In the genomic region with DNA sequence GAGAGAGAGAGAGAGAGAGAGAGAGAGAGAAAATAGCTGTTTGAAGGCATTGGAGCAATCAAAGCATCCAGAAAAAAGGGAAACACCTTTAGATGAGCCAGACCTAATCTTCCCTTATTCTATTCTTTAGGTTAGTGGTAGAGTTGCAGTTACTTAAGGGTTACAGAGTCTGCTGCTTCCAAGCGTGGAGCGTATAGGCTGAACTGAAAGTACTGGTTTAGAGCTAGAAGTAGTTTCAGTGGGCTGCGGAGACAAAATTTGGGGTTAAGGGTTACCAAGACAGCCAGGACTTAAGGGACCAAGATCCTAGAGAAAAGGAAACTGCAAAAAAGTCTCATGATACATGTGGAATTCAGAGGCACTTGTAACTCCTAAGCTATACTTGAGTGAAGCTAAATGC, we compare ENCODE assay signal across 19 cellular contexts.
DNase-seq lines count a peak whose midpoint lies in the region; ATAC-seq, FAIRE-seq and TF ChIP-seq lines count a peak whose summit lies in the region.
"Had no signal": no experiment of that assay in that cellular context is flagged by ENCODE, and none has a peak within 500 bp of the region (broad histone marks: within the 10 kb centered on the region; RNA-seq: fewer than 3 reads in every experiment).

No MANE protein-coding gene starts in this region.

- H2BK15ac ChIP-seq in IMR-90 (ENCODE audit: low read depth, low read length) (no peak overlapping the region), mesendoderm (replicated peaks; ENCODE audit: low read depth) (no peak overlapping the region)

- H4K91ac ChIP-seq in IMR-90 (ENCODE audit: insufficient read depth, low read depth, low read length), result no peak overlapping the region

- H3K4me3 Mint-ChIP-seq in GM23338 (no peak overlapping the region), nephron progenitor cell (no peak overlapping the region)
- H3K4me3 Mint-ChIP-seq: CD4-positive, alpha-beta memory T cell; H9; HFFc6 had no signal

- H3K4me1 ChIP-seq in cardiac muscle cell (ENCODE audit: low read depth), result peaks cover 34% of the 10 kb centered on the region
- H3K4me1 ChIP-seq in GM23338 (ENCODE audit: insufficient read depth), result no peaks in the 10 kb centered on the region
- no peaks in the 10 kb centered on the region for H3K4me1 ChIP-seq in IMR-90 (ENCODE audit: control insufficient read depth, insufficient read depth, low read length)
- H3K4me1 ChIP-seq in mesendoderm (ENCODE audit: control insufficient read depth, low read depth, low read length), result no peaks in the 10 kb centered on the region

- DNase-seq in cardiac muscle cell (ENCODE audit: low read depth in 1 of 2, low spot score in 1 of 2) (peak in 1 of 2 donors; percentile 26), left cardiac atrium (no peak), GM23338 (ENCODE audit: low spot score) (no peak), IMR-90 (no peak), nephron progenitor cell (no peak), mesendoderm (no peak), D721Med (ENCODE audit: insufficient read length, low spot score) (no peak)
- DNase-seq: C1 segment of cervical spinal cord; Calu3; CD4-positive, alpha-beta memory T cell; COR-L47; DMS153; DND-41; H9; HFFc6 had no signal

- no peak overlapping the region for H2AK5ac ChIP-seq in IMR-90 (ENCODE audit: low read depth, low read length)
- no peak overlapping the region for H2AK5ac ChIP-seq in mesendoderm (ENCODE audit: low read length)

- H3K9me2 ChIP-seq in GM23338 (ENCODE audit: insufficient read depth), result no peaks in the 10 kb centered on the region

- H4K8ac ChIP-seq in IMR-90 (ENCODE audit: low read depth in 2 of 2, low read length in 2 of 2), result no peak overlapping the region
- no peak overlapping the region for H4K8ac ChIP-seq in mesendoderm (ENCODE audit: low read depth, low read length)

- H3K79me2 ChIP-seq in GM23338 (replicated peaks; ENCODE audit: insufficient read depth) (no peaks in the 10 kb centered on the region), mesendoderm (ENCODE audit: control insufficient read depth, insufficient read depth, low read length) (no peaks in the 10 kb centered on the region)

- no peak overlapping the region for H2BK5ac ChIP-seq in IMR-90 (ENCODE audit: low read depth, low read length, poor library complexity, severe bottlenecking)
- H2BK5ac ChIP-seq in mesendoderm (ENCODE audit: low read length), result no peak overlapping the region

- H4K20me1 ChIP-seq in GM23338 (replicated peaks; ENCODE audit: insufficient read depth), result no peaks in the 10 kb centered on the region
- no peaks in the 10 kb centered on the region for H4K20me1 ChIP-seq in IMR-90 (ENCODE audit: insufficient read depth, low read length)

- H3K27ac ChIP-seq in cardiac muscle cell, result peak overlapping the region; percentile 43
- no peak overlapping the region for H3K27ac ChIP-seq in GM23338 (ENCODE audit: low read depth)
- H3K27ac ChIP-seq in IMR-90 (ENCODE audit: insufficient read depth, low read length), result no peak overlapping the region
- H3K27ac ChIP-seq in mesendoderm (ENCODE audit: low read depth, low read length), result no peak overlapping the region

- BruUV-seq in IMR-90 (replicated peaks; lab: Mats Ljungman, UMichigan), result no TSS peak

- no peak for TF ChIP-seq POLR2A in IMR-90 (IDR thresholded peaks at IDR 0.05; ENCODE audit: low read depth, low read length)

- H3K9me3 Mint-ChIP-seq in GM23338 (no peaks in the 10 kb centered on the region), nephron progenitor cell (peaks cover 11% of the 10 kb centered on the region)
- H3K9me3 Mint-ChIP-seq: H9, HFFc6 had no signal

- in situ Hi-C loops in IMR-90 (cut with MboI; ENCODE audit: low sequenced_read_pairs), result no loop called here

- no peak for FAIRE-seq in D721Med (lab: Jason Lieb, UNC)
- FAIRE-seq: G401.6, GM12878 had no signal

- dilution Hi-C loops in IMR-90 (cut with HindIII; ENCODE audit: low sequenced_read_pairs, unreplicated experiment), result no loop called here

- H3K27me3 Mint-ChIP-seq in GM23338 (ENCODE audit: insufficient read depth, low read depth, poor library complexity) (no peaks in the 10 kb centered on the region), nephron progenitor cell (ENCODE audit: low read depth, poor library complexity) (no peaks in the 10 kb centered on the region)
- H3K27me3 Mint-ChIP-seq: CD4-positive, alpha-beta memory T cell had no signal

- H3K9me3 ChIP-seq in cardiac muscle cell (ENCODE audit: low read depth) (no peaks in the 10 kb centered on the region), IMR-90 (ENCODE audit: control insufficient read depth, insufficient read depth, low read length) (no peaks in the 10 kb centered on the region)

- H3K4me2 ChIP-seq in GM23338, result no peak overlapping the region
- peak overlapping the region; percentile 35; the same call in 1 of the 2 replicates for H3K4me2 ChIP-seq in IMR-90 (ENCODE audit: low read depth, low read length)
- H3K4me2 ChIP-seq in mesendoderm (ENCODE audit: low read length), result no peak overlapping the region

- H3K23ac ChIP-seq in IMR-90 (ENCODE audit: low read depth, low read length) (no peak overlapping the region), mesendoderm (ENCODE audit: low read length) (no peak overlapping the region)

- no peak overlapping the region for H2BK20ac ChIP-seq in IMR-90 (ENCODE audit: low read depth, low read length)

- H3K36me3 ChIP-seq in cardiac muscle cell (no peaks in the 10 kb centered on the region), GM23338 (ENCODE audit: insufficient read depth) (no peaks in the 10 kb centered on the region), IMR-90 (ENCODE audit: control insufficient read depth, insufficient read depth, low read length) (no peaks in the 10 kb centered on the region), mesendoderm (ENCODE audit: control insufficient read depth, insufficient read depth, low read length) (no peaks in the 10 kb centered on the region)

- H2AFZ ChIP-seq in GM23338 (peak overlapping the region; percentile 86; the same call in 1 of the 2 replicates), IMR-90 (replicated peaks; ENCODE audit: low read length, poor library complexity) (no peak overlapping the region)

- H3K36me3 Mint-ChIP-seq in GM23338 (ENCODE audit: low read depth), result no peaks in the 10 kb centered on the region
- peaks cover 4% of the 10 kb centered on the region for H3K36me3 Mint-ChIP-seq in nephron progenitor cell (ENCODE audit: low read depth)
- H3K36me3 Mint-ChIP-seq: CD4-positive, alpha-beta memory T cell had no signal

- H3K18ac ChIP-seq in IMR-90 (ENCODE audit: low read depth, low read length) (no peak overlapping the region), mesendoderm (ENCODE audit: low read length) (no peak overlapping the region)

- H3K27ac Mint-ChIP-seq in GM23338 (no peak overlapping the region), nephron progenitor cell (peak overlapping the region; percentile 37)
- H3K27ac Mint-ChIP-seq: CD4-positive, alpha-beta memory T cell; H9; HFFc6 had no signal

- H2AK9ac ChIP-seq in IMR-90 (replicated peaks; ENCODE audit: low read depth, low read length, poor library complexity), result no peak overlapping the region

- ATAC-seq in left cardiac atrium (no peak), GM23338 (no peak), IMR-90 (ENCODE audit: low read depth) (no peak), GM18858 (IDR thresholded peaks at IDR 0.05; ENCODE audit: unreplicated experiment) (no peak)
- ATAC-seq: GM12878, HCT116 had no signal

- CTCF ChIA-PET in IMR-90 (lab: Yijun Ruan, JAX), result no interaction called here

- H4K5ac ChIP-seq in IMR-90 (ENCODE audit: low read depth, low read length) (no peak overlapping the region), mesendoderm (ENCODE audit: low read length) (no peak overlapping the region)

- intact Hi-C loops in left cardiac atrium (cut with DNase I), result no loop called here
- intact Hi-C loops in IMR-90 (cut with micrococcal nuclease), result no loop called here

- H3K4ac ChIP-seq in IMR-90 (ENCODE audit: low read depth, low read length) (no peak overlapping the region), mesendoderm (ENCODE audit: low read depth, low read length) (no peak overlapping the region)

- no peak for TF ChIP-seq CTCF in cardiac muscle cell (IDR thresholded peaks at IDR 0.05; ENCODE audit: low read depth, low read length)
- TF ChIP-seq CTCF in GM23338 (conservative IDR thresholded peaks at IDR 0.05; ENCODE audit: low read depth in 2 of 2), result no peak
- no peak for TF ChIP-seq CTCF in IMR-90 (conservative IDR thresholded peaks at IDR 0.05; ENCODE audit: low read depth, low read length)
- TF ChIP-seq CTCF in nephron progenitor cell (IDR thresholded peaks at IDR 0.05), result no peak
- no peak for TF ChIP-seq CTCF in D721Med (IDR thresholded peaks at IDR 0.05; ENCODE audit: insufficient read depth, missing control alignments)

- no peak overlapping the region for H3K4me3 ChIP-seq in cardiac muscle cell
- no peak overlapping the region for H3K4me3 ChIP-seq in GM23338
- H3K4me3 ChIP-seq in IMR-90 (ENCODE audit: insufficient read depth, low read depth, low read length), result no peak overlapping the region
- H3K4me3 ChIP-seq in mesendoderm (ENCODE audit: low read length), result no peak overlapping the region
- H3K4me3 ChIP-seq: GM12878 had no signal

- H3K56ac ChIP-seq in IMR-90 (ENCODE audit: extremely low read depth, insufficient read depth, low read length) (no peak overlapping the region), mesendoderm (ENCODE audit: low read length) (no peak overlapping the region)

- H3K27me3 ChIP-seq in cardiac muscle cell, result no peaks in the 10 kb centered on the region
- H3K27me3 ChIP-seq in GM23338 (ENCODE audit: insufficient read depth), result no peaks in the 10 kb centered on the region
- H3K27me3 ChIP-seq in IMR-90 (ENCODE audit: control insufficient read depth, insufficient read depth, low read length), result no peaks in the 10 kb centered on the region; the same call in 1 of the 2 replicates
- no peaks in the 10 kb centered on the region for H3K27me3 ChIP-seq in mesendoderm (ENCODE audit: insufficient read depth, low read length, poor library complexity)

- H3K9me1 ChIP-seq in IMR-90 (ENCODE audit: insufficient read depth, low read length), result no peaks in the 10 kb centered on the region

- WGBS in IMR-90 (ENCODE audit: extremely low coverage in 2 of 2, insufficient read length in 1 of 2), 2 experiments, result no CpG with 5 or more reads among the region's 3 CpGs
- no CpG with 5 or more reads among the region's 3 CpGs for WGBS in mesendoderm (ENCODE audit: extremely low coverage, insufficient coverage, low lambda C conversion rate)

- H2BK120ac ChIP-seq in IMR-90 (ENCODE audit: low read depth, low read length) (no peak overlapping the region), mesendoderm (ENCODE audit: low read depth, low read length) (no peak overlapping the region)

- H3K79me1 ChIP-seq in IMR-90 (ENCODE audit: low read depth in 1 of 2, low read length in 2 of 2) (no peaks in the 10 kb centered on the region), mesendoderm (ENCODE audit: low read length) (no peaks in the 10 kb centered on the region)

- no peak overlapping the region for H3K14ac ChIP-seq in IMR-90 (replicated peaks; ENCODE audit: low read depth, low read length)

- POLR2A ChIA-PET in IMR-90 (lab: Charles Lee; ENCODE audit: unreplicated experiment), result no interaction called here

- no peak overlapping the region for H3K9ac ChIP-seq in IMR-90 (ENCODE audit: low read depth, low read length)
- H3K9ac ChIP-seq in mesendoderm (ENCODE audit: low read length), result no peak overlapping the region

- H3F3A ChIP-seq in GM23338 (replicated peaks; ENCODE audit: low read depth), result no peaks in the 10 kb centered on the region

- H3K4me1 Mint-ChIP-seq in GM23338 (no peaks in the 10 kb centered on the region), nephron progenitor cell (peaks cover 14% of the 10 kb centered on the region)
- H3K4me1 Mint-ChIP-seq: CD4-positive, alpha-beta memory T cell had no signal

- TF ChIP-seq RAD21 in IMR-90 (IDR thresholded peaks at IDR 0.05; ENCODE audit: low read length), result no peak
